Comparison of ENCODE assay signal across 25 cellular contexts in genomic region chr10:111488668-111489067, GRCh38.
"Had no signal": no experiment of that assay in that cellular context is flagged by ENCODE, and none has a peak within 500 bp of the region (broad histone marks: within the 10 kb centered on the region; RNA-seq: fewer than 3 reads in every experiment).

No MANE protein-coding gene starts in this region.

- H3K27ac ChIP-seq: KMS-11, PC-9, SJSA1, SK-N-MC had no signal

- DNase-seq: IMR-90, Kasumi-1, MM.1S, NCI-H1092 treated with DMSO at 0.1 percent for 48 hours, NCI-H1436, NCI-H187, NCI-H2029, NCI-H2081 treated with DMSO at 0.1 percent for 48 hours, NCI-H2171, NCI-H226, NCI-H446, NCI-H510A, NCI-H524 treated with DMSO at 0.1 percent for 48 hours, NCI-H69, NCI-H774, PC-9, Right ventricle myocardium superior, RPMI8226, SIG-M5, SW 1271 had no signal

- H3K4me2 ChIP-seq: KMS-11, PC-9 had no signal

- H3K27me3 ChIP-seq: SJSA1 had no signal

- H3K4me1 ChIP-seq: SJSA1 had no signal

- H3K4me3 ChIP-seq: PC-9, SJSA1, SK-N-MC had no signal

- FAIRE-seq: HepG2, RCC 7860 had no signal

- H3K36me3 ChIP-seq: SJSA1 had no signal

- H3K9ac ChIP-seq: KMS-11 had no signal

- H2AFZ ChIP-seq: PC-9 had no signal

- ATAC-seq: HepG2 had no signal
